Comparison of ENCODE assay signal across 15 cellular contexts in genomic region chr12:89087149-89087834, GRCh38.
DNase-seq lines count a peak whose midpoint lies in the region; ATAC-seq and TF ChIP-seq lines count a peak whose summit lies in the region.
"Had no signal": no experiment of that assay in that cellular context is flagged by ENCODE, and none has a peak within 500 bp of the region (broad histone marks: within the 10 kb centered on the region; RNA-seq: fewer than 3 reads in every experiment).

No MANE protein-coding gene starts in this region.

- 25 to 35% methylated on average over 6 of the region's 6 CpGs for WGBS in body of pancreas, 2 donors

- ATAC-seq in left cardiac atrium (no peak), body of pancreas (peak; percentile 71), left lobe of liver (peak; percentile 60)
- ATAC-seq: activated CD4-positive, alpha-beta T cell treated with anti-CD3 and anti-CD28 coated beads for 36 hours; foreskin keratinocyte; Right ventricle myocardium inferior had no signal

- H3K4me3 ChIP-seq in cardiac muscle cell (no peak overlapping the region), body of pancreas (no peak overlapping the region)
- H3K4me3 ChIP-seq in effector memory CD4-positive, alpha-beta T cell (ENCODE audit: insufficient read depth, low read depth, low read length, poor library complexity, severe bottlenecking): no peak overlapping the region
- H3K4me3 ChIP-seq: right atrium auricular region, suprapubic skin had no signal

- peaks cover 15% of the 10 kb centered on the region for H3K4me1 Mint-ChIP-seq in type B pancreatic cell (ENCODE audit: unreplicated experiment)

- TF ChIP-seq CTCF in cardiac muscle cell (IDR thresholded peaks at IDR 0.05; ENCODE audit: low read depth, low read length) (no peak), body of pancreas (IDR thresholded peaks at IDR 0.05) (no peak), type B pancreatic cell (conservative IDR thresholded peaks at IDR 0.05) (no peak)

- intact Hi-C loops in left cardiac atrium (cut with DNase I): no loop called here
- intact Hi-C loops in body of pancreas (cut with DNase I): no loop called here
- intact Hi-C loops in posterior cingulate gyrus (cut with DNase I): no loop called here

- H3K9me3 ChIP-seq in cardiac muscle cell (ENCODE audit: low read depth) (no peaks in the 10 kb centered on the region), body of pancreas (peaks cover 0 to 3% (median 0%) of the 10 kb centered on the region in 3 donors)
- H3K9me3 ChIP-seq in effector memory CD4-positive, alpha-beta T cell (ENCODE audit: control insufficient read depth, low read length): no peaks in the 10 kb centered on the region
- H3K9me3 ChIP-seq: neutrophil, suprapubic skin had no signal

- H3K4me1 ChIP-seq in cardiac muscle cell (ENCODE audit: low read depth) (peaks cover 20% of the 10 kb centered on the region), body of pancreas (peaks cover 9% of the 10 kb centered on the region)
- no peaks in the 10 kb centered on the region for H3K4me1 ChIP-seq in effector memory CD4-positive, alpha-beta T cell (ENCODE audit: control insufficient read depth, insufficient read depth, low read length, poor library complexity, severe bottlenecking)
- H3K4me1 ChIP-seq: foreskin keratinocyte, suprapubic skin had no signal

- H3K27me3 ChIP-seq in cardiac muscle cell: no peaks in the 10 kb centered on the region
- H3K27me3 ChIP-seq in body of pancreas: no peaks in the 10 kb centered on the region
- no peaks in the 10 kb centered on the region for H3K27me3 ChIP-seq in effector memory CD4-positive, alpha-beta T cell (replicated peaks; ENCODE audit: control insufficient read depth, insufficient read depth, low read length, poor library complexity, severe bottlenecking)
- H3K27me3 ChIP-seq: foreskin keratinocyte, neutrophil, right atrium auricular region, suprapubic skin had no signal

- H3K36me3 Mint-ChIP-seq in type B pancreatic cell: no peaks in the 10 kb centered on the region

- H3K27ac ChIP-seq in cardiac muscle cell (peak overlapping the region; percentile 64), body of pancreas (no peak overlapping the region)
- H3K27ac ChIP-seq in effector memory CD4-positive, alpha-beta T cell (ENCODE audit: insufficient read depth, low read length, poor library complexity, severe bottlenecking): no peak overlapping the region
- H3K27ac ChIP-seq: foreskin keratinocyte, neutrophil, right atrium auricular region, suprapubic skin had no signal

- H3K27ac Mint-ChIP-seq in type B pancreatic cell: peak overlapping the region; percentile 5

- DNase-seq in cardiac muscle cell (ENCODE audit: low read depth in 1 of 2, low spot score in 1 of 2) (no peak), left cardiac atrium (no peak), body of pancreas (peak in 3 of 4 donors; percentile 21 to 47 (median 43)), left lobe of liver (ENCODE audit: low spot score) (no peak), type B pancreatic cell (ENCODE audit: extremely low spot score, unreplicated experiment) (no peak), posterior cingulate gyrus (no peak), NCI-H1092 treated with DMSO at 0.1 percent for 48 hours (lab: John Stamatoyannopoulos, UW) (no peak)
- DNase-seq in effector memory CD4-positive, alpha-beta T cell: no peak
- DNase-seq: activated CD4-positive, alpha-beta T cell treated with anti-CD3 and anti-CD28 coated beads for 36 hours; cortex of kidney; foreskin keratinocyte had no signal

- no peak overlapping the region for H3K4me3 Mint-ChIP-seq in type B pancreatic cell
- H3K4me3 Mint-ChIP-seq: activated CD4-positive, alpha-beta T cell treated with anti-CD3 and anti-CD28 coated beads for 36 hours had no signal

- TF ChIP-seq POLR2A in body of pancreas (IDR thresholded peaks at IDR 0.05): no peak

- peaks cover 17% of the 10 kb centered on the region for H3K9me3 Mint-ChIP-seq in type B pancreatic cell

- peaks cover 7% of the 10 kb centered on the region for H3K27me3 Mint-ChIP-seq in type B pancreatic cell

- H3K36me3 ChIP-seq in cardiac muscle cell (no peaks in the 10 kb centered on the region), body of pancreas (replicated peaks in 1 of 2; ENCODE audit: insufficient read depth in 1 of 2, low read depth in 2 of 2) (no peaks in the 10 kb centered on the region)
- H3K36me3 ChIP-seq in effector memory CD4-positive, alpha-beta T cell (ENCODE audit: control insufficient read depth, insufficient read depth, low read length): no peaks in the 10 kb centered on the region
- H3K36me3 ChIP-seq: neutrophil, right atrium auricular region, suprapubic skin had no signal

Comparison
In these comparisons a context has a peak if more than half of its experiments do, and no peak if none do; other contexts are left out.
1. DNase-seq: peak in body of pancreas (3 of 4); none in cardiac muscle cell (0 of 2), left cardiac atrium (single experiment), left lobe of liver (single experiment), type B pancreatic cell (single experiment), effector memory CD4-positive, alpha-beta T cell (0 of 3), posterior cingulate gyrus (0 of 10) and NCI-H1092 treated with DMSO at 0.1 percent for 48 hours (single experiment).
2. ATAC-seq: peak in body of pancreas (single experiment) and left lobe of liver (single experiment); none in left cardiac atrium (0 of 2).